ENCODE assay signal across 1 cellular context in the genomic region with DNA sequence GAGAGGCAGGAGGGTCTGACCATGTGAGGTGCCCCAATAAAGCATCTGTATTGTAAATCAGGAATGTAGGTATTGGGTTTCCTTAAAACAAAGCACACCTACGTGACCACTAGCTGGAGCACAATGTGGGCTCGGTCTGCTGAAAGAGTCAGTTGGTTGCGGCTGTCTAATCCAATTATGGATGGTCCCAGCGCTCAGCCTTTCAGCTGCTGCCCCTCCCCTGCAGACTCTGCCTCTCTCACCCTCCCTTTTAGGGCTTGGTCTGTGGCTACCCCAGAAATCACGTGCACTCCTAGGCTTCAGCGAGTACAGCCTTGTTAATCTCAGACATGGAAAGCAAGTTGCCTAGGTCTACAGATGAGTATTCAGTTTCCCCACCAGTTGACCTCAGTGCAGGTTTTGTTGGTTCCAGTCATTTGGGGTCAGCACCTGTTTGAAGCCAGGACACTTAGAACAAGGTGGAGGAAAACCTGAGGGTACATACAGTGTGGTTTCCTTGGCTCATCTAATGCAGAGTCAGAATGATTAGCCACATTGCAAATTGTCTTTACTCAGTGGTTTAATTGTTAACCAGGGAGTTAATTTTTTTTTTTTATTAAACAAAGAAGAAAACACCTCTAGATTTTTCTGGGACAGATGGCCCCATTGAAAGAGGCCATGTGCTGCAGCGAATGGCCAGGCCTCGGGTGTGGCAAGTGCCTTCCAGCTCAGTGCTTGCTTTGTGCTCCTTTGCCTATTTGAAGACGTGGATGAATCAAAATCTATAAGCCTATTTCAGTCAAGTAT.
TF ChIP-seq lines count a peak whose summit lies in the region.

No MANE protein-coding gene starts in this region.

TF ChIP-seq in HepG2, 621 proteins besides CTCF, POLR2A, EP300 and RAD21 (continued from another document and continues in another):
- TF ChIP-seq KAT2B (IDR thresholded peaks at IDR 0.05; ENCODE audit: borderline replicate concordance, low read depth, low read length), result no peak
- TF ChIP-seq KMT2A (CRISPR knock-in tag; IDR thresholded peaks at IDR 0.05), result 0 out of 2 replicates have a peak, but pooled peaks have one; percentile 37
- TF ChIP-seq ZMYM4 (CRISPR knock-in tag; IDR thresholded peaks at IDR 0.05), result peak; percentile 39; the same call in 1 of the 2 replicates
- TF ChIP-seq, protein P1, sequence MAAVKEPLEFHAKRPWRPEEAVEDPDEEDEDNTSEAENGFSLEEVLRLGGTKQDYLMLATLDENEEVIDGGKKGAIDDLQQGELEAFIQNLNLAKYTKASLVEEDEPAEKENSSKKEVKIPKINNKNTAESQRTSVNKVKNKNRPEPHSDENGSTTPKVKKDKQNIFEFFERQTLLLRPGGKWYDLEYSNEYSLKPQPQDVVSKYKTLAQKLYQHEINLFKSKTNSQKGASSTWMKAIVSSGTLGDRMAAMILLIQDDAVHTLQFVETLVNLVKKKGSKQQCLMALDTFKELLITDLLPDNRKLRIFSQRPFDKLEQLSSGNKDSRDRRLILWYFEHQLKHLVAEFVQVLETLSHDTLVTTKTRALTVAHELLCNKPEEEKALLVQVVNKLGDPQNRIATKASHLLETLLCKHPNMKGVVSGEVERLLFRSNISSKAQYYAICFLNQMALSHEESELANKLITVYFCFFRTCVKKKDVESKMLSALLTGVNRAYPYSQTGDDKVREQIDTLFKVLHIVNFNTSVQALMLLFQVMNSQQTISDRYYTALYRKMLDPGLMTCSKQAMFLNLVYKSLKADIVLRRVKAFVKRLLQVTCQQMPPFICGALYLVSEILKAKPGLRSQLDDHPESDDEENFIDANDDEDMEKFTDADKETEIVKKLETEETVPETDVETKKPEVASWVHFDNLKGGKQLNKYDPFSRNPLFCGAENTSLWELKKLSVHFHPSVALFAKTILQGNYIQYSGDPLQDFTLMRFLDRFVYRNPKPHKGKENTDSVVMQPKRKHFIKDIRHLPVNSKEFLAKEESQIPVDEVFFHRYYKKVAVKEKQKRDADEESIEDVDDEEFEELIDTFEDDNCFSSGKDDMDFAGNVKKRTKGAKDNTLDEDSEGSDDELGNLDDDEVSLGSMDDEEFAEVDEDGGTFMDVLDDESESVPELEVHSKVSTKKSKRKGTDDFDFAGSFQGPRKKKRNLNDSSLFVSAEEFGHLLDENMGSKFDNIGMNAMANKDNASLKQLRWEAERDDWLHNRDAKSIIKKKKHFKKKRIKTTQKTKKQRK (IDR thresholded peaks at IDR 0.05; ENCODE audit: low read length), result no peak
- TF ChIP-seq, protein P2, sequence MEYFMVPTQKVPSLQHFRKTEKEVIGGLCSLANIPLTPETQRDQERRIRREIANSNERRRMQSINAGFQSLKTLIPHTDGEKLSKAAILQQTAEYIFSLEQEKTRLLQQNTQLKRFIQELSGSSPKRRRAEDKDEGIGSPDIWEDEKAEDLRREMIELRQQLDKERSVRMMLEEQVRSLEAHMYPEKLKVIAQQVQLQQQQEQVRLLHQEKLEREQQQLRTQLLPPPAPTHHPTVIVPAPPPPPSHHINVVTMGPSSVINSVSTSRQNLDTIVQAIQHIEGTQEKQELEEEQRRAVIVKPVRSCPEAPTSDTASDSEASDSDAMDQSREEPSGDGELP (IDR thresholded peaks at IDR 0.05; ENCODE audit: borderline replicate concordance, low read depth), result peak; percentile 28; the same call in 1 of the 2 replicates
- no peak for TF ChIP-seq KDM4B (CRISPR knock-in tag; IDR thresholded peaks at IDR 0.05)
- no peak for TF ChIP-seq KLF16 (CRISPR knock-in tag; IDR thresholded peaks at IDR 0.05)
- no peak for TF ChIP-seq TCF7L2 (IDR thresholded peaks at IDR 0.05; ENCODE audit: low read depth, low read length)
- TF ChIP-seq ONECUT2 (CRISPR knock-in tag; IDR thresholded peaks at IDR 0.05), result no peak
- TF ChIP-seq, protein P3, sequence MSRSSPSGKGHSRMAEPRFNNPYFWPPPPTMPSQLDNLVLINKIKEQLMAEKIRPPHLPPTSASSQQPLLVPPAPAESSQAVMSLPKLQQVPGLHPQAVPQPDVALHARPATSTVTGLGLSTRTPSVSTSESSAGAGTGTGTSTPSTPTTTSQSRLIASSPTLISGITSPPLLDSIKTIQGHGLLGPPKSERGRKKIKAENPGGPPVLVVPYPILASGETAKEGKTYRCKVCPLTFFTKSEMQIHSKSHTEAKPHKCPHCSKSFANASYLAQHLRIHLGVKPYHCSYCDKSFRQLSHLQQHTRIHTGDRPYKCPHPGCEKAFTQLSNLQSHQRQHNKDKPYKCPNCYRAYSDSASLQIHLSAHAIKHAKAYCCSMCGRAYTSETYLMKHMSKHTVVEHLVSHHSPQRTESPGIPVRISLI (CRISPR knock-in tag; IDR thresholded peaks at IDR 0.05; ENCODE audit: borderline replicate concordance), result 0 out of 2 replicates have a peak, but pooled peaks have one; percentile 13
- TF ChIP-seq, protein P4, sequence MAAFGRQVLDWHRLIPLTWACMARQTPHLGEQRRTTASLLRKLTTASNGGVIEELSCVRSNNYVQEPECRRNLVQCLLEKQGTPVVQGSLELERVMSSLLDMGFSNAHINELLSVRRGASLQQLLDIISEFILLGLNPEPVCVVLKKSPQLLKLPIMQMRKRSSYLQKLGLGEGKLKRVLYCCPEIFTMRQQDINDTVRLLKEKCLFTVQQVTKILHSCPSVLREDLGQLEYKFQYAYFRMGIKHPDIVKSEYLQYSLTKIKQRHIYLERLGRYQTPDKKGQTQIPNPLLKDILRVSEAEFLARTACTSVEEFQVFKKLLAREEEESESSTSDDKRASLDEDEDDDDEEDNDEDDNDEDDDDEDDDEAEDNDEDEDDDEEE (CRISPR knock-in tag; IDR thresholded peaks at IDR 0.05), result no peak
- TF ChIP-seq HOXA3 (CRISPR knock-in tag; IDR thresholded peaks at IDR 0.05), result peak; percentile 36; the same call in 1 of the 2 replicates
- TF ChIP-seq, protein P5, sequence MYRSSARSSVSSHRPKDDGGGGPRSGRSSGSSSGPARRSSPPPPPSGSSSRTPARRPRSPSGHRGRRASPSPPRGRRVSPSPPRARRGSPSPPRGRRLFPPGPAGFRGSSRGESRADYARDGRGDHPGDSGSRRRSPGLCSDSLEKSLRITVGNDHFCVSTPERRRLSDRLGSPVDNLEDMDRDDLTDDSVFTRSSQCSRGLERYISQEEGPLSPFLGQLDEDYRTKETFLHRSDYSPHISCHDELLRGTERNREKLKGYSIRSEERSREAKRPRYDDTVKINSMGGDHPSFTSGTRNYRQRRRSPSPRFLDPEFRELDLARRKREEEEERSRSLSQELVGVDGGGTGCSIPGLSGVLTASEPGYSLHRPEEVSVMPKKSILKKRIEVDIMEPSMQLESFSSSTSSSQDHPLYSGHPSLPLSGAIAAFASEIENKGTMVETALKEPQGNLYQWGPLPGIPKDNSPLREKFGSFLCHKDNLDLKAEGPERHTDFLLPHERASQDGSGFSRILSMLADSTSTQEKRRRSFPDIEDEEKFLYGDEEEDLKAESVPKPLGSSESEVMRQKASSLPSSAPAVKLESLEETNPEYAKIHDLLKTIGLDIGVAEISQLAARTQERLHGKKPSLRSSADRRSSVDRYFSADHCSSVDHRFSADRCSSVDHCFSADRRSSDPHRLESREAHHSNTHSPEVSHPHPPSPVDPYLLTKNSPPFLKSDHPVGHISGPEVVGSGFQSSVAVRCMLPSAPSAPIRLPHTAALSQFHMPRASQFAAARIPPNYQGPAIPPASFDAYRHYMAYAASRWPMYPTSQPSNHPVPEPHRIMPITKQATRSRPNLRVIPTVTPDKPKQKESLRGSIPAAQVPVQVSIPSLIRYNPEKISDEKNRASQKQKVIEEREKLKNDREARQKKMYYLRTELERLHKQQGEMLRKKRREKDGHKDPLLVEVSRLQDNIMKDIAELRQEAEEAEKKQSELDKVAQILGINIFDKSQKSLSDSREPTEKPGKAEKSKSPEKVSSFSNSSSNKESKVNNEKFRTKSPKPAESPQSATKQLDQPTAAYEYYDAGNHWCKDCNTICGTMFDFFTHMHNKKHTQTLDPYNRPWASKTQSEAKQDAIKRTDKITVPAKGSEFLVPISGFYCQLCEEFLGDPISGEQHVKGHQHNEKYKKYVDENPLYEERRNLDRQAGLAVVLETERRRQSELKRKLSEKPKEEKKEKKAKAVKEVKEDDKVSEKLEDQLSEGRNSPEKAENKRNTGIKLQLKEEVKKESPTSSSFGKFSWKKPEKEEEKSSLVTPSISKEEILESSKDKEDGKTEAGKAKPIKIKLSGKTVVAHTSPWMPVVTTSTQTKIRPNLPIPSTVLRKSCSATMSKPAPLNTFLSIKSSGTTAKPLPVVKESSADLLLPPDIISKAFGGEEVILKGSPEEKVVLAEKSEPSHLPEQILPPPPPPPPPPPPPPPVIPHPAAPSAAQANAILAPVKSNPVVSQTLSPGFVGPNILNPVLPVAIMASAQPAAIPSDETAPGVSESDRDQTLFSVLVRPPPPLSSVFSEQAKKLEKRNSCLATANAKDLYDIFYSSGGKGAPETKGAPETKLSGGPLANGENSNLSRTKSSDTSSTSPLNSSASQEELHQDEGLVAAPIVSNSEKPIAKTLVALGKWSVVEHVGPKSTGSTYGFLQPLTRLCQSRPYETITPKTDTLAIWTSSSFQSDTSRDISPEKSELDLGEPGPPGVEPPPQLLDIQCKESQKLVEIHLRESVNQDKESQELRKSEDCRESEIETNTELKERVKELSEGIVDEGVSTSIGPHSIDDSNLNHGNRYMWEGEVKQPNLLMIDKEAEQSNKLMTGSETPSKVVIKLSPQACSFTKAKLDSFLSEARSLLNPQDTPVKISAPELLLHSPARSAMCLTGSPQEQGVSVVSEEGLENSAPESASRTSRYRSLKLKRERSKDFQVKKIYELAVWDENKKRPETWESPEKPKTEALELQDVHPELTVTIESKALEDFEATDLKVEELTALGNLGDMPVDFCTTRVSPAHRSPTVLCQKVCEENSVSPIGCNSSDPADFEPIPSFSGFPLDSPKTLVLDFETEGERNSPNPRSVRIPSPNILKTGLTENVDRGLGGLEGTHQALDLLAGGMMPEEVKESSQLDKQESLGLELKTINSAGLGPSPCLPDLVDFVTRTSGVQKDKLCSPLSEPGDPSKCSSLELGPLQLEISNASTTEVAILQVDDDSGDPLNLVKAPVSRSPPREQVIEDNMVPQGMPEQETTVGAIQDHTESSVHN (CRISPR knock-in tag; IDR thresholded peaks at IDR 0.05), result no peak
- TF ChIP-seq, protein P6, sequence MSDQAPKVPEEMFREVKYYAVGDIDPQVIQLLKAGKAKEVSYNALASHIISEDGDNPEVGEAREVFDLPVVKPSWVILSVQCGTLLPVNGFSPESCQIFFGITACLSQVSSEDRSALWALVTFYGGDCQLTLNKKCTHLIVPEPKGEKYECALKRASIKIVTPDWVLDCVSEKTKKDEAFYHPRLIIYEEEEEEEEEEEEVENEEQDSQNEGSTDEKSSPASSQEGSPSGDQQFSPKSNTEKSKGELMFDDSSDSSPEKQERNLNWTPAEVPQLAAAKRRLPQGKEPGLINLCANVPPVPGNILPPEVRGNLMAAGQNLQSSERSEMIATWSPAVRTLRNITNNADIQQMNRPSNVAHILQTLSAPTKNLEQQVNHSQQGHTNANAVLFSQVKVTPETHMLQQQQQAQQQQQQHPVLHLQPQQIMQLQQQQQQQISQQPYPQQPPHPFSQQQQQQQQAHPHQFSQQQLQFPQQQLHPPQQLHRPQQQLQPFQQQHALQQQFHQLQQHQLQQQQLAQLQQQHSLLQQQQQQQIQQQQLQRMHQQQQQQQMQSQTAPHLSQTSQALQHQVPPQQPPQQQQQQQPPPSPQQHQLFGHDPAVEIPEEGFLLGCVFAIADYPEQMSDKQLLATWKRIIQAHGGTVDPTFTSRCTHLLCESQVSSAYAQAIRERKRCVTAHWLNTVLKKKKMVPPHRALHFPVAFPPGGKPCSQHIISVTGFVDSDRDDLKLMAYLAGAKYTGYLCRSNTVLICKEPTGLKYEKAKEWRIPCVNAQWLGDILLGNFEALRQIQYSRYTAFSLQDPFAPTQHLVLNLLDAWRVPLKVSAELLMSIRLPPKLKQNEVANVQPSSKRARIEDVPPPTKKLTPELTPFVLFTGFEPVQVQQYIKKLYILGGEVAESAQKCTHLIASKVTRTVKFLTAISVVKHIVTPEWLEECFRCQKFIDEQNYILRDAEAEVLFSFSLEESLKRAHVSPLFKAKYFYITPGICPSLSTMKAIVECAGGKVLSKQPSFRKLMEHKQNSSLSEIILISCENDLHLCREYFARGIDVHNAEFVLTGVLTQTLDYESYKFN (CRISPR knock-in tag; conservative IDR thresholded peaks at IDR 0.05), result 0 out of 2 replicates have a peak, but pooled peaks have one; percentile 6
- TF ChIP-seq, protein P7, sequence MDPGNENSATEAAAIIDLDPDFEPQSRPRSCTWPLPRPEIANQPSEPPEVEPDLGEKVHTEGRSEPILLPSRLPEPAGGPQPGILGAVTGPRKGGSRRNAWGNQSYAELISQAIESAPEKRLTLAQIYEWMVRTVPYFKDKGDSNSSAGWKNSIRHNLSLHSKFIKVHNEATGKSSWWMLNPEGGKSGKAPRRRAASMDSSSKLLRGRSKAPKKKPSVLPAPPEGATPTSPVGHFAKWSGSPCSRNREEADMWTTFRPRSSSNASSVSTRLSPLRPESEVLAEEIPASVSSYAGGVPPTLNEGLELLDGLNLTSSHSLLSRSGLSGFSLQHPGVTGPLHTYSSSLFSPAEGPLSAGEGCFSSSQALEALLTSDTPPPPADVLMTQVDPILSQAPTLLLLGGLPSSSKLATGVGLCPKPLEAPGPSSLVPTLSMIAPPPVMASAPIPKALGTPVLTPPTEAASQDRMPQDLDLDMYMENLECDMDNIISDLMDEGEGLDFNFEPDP (CRISPR knock-in tag; conservative IDR thresholded peaks at IDR 0.05), result 0 out of 2 replicates have a peak, but pooled peaks have one; percentile 77
- TF ChIP-seq AKAP8 (CRISPR knock-in tag; IDR thresholded peaks at IDR 0.05), result no peak
- TF ChIP-seq KDM5A (IDR thresholded peaks at IDR 0.05; ENCODE audit: borderline replicate concordance, low read length), result no peak
- no peak for TF ChIP-seq HDAC6 (IDR thresholded peaks at IDR 0.05; ENCODE audit: low read depth, low read length)
- no peak for TF ChIP-seq CEBPG (CRISPR knock-in tag; IDR thresholded peaks at IDR 0.05)
- TF ChIP-seq, protein P8, sequence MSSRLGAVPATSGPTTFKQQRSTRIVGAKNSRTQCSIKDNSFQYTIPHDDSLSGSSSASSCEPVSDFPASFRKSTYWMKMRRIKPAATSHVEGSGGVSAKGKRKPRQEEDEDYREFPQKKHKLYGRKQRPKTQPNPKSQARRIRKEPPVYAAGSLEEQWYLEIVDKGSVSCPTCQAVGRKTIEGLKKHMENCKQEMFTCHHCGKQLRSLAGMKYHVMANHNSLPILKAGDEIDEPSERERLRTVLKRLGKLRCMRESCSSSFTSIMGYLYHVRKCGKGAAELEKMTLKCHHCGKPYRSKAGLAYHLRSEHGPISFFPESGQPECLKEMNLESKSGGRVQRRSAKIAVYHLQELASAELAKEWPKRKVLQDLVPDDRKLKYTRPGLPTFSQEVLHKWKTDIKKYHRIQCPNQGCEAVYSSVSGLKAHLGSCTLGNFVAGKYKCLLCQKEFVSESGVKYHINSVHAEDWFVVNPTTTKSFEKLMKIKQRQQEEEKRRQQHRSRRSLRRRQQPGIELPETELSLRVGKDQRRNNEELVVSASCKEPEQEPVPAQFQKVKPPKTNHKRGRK (CRISPR knock-in tag; IDR thresholded peaks at IDR 0.05), result no peak
- no peak for TF ChIP-seq ZNF761 (CRISPR knock-in tag; conservative IDR thresholded peaks at IDR 0.05)
